In genomic region chr3:57756022-57756527, GRCh38 we compare ENCODE assay signal across 1 cellular context.
TF ChIP-seq lines count a peak whose summit lies in the region.

Gene SLMAP (plus strand): TSS chr3:57756309. CDS start chr3:57757652, 1,343 bp downstream.

TF ChIP-seq in HepG2, 621 proteins besides CTCF, POLR2A, EP300 and RAD21 (continued from another document and continues in another):
- TF ChIP-seq ZBTB40 (IDR thresholded peaks at IDR 0.05) (no peak), ZBTB40 (CRISPR knock-in tag; IDR thresholded peaks at IDR 0.05) (peak; percentile 54; the same call in 1 of the 2 replicates), CSRNP2 (CRISPR knock-in tag; conservative IDR thresholded peaks at IDR 0.05; ENCODE audit: low read depth) (no peak), MTF1 (CRISPR knock-in tag; IDR thresholded peaks at IDR 0.05) (no peak), CHD2 (IDR thresholded peaks at IDR 0.05; ENCODE audit: low read depth, low read length) (no peak), HMG20B (CRISPR knock-in tag; conservative IDR thresholded peaks at IDR 0.05) (0 out of 2 replicates have a peak, but pooled peaks have one; percentile 33), SCMH1 (CRISPR knock-in tag; IDR thresholded peaks at IDR 0.05; ENCODE audit: borderline replicate concordance) (no peak), ZFP1 (CRISPR knock-in tag; IDR thresholded peaks at IDR 0.05) (0 out of 2 replicates have a peak, but pooled peaks have one; percentile 25), MYPOP (CRISPR knock-in tag; IDR thresholded peaks at IDR 0.05) (peak; percentile 60; the same call in 1 of the 2 replicates), DZIP1 (CRISPR knock-in tag; IDR thresholded peaks at IDR 0.05) (no peak), ZNF879 (CRISPR knock-in tag; IDR thresholded peaks at IDR 0.05) (peak; percentile 43; the same call in 1 of the 2 replicates), CBFB (CRISPR knock-in tag; IDR thresholded peaks at IDR 0.05) (0 out of 2 replicates have a peak, but pooled peaks have one; percentile 64), SMARCE1 (IDR thresholded peaks at IDR 0.05; ENCODE audit: borderline replicate concordance) (no peak), ZBTB46 (CRISPR knock-in tag; IDR thresholded peaks at IDR 0.05; ENCODE audit: borderline replicate concordance) (no peak), POGZ (CRISPR knock-in tag; IDR thresholded peaks at IDR 0.05) (peak; percentile 91), ZNF121 (CRISPR knock-in tag; IDR thresholded peaks at IDR 0.05) (no peak), ATF2 (CRISPR knock-in tag; IDR thresholded peaks at IDR 0.05) (peak; percentile 60; the same call in 1 of the 2 replicates), ZNF607 (CRISPR knock-in tag; IDR thresholded peaks at IDR 0.05; ENCODE audit: borderline replicate concordance) (0 out of 2 replicates have a peak, but pooled peaks have one; percentile 21), HOMEZ (CRISPR knock-in tag; IDR thresholded peaks at IDR 0.05; ENCODE audit: low read depth) (0 out of 2 replicates have a peak, but pooled peaks have one; percentile 52), BATF2 (CRISPR knock-in tag; IDR thresholded peaks at IDR 0.05) (0 out of 2 replicates have a peak, but pooled peaks have one; percentile 55), ZMAT3 (CRISPR knock-in tag; conservative IDR thresholded peaks at IDR 0.05) (peak; percentile 89), SP4 (CRISPR knock-in tag; IDR thresholded peaks at IDR 0.05) (peak; percentile 61; the same call in 1 of the 2 replicates), AKAP8 (CRISPR knock-in tag; IDR thresholded peaks at IDR 0.05) (no peak; the same call in 1 of the 2 replicates), ZNF569 (CRISPR knock-in tag; IDR thresholded peaks at IDR 0.05; ENCODE audit: borderline replicate concordance) (0 out of 2 replicates have a peak, but pooled peaks have one; percentile 32), E2F5 (CRISPR knock-in tag; conservative IDR thresholded peaks at IDR 0.05) (peak; percentile 84), ZFP36L2 (CRISPR knock-in tag; IDR thresholded peaks at IDR 0.05) (no peak), SSRP1 (CRISPR knock-in tag; IDR thresholded peaks at IDR 0.05) (0 out of 2 replicates have a peak, but pooled peaks have one; percentile 13), ZNF224 (CRISPR knock-in tag; IDR thresholded peaks at IDR 0.05) (no peak), NFATC3 (CRISPR knock-in tag; IDR thresholded peaks at IDR 0.05) (peak; percentile 52; the same call in 1 of the 2 replicates), ZBTB7B (CRISPR knock-in tag; IDR thresholded peaks at IDR 0.05) (no peak), ARNTL (CRISPR knock-in tag; IDR thresholded peaks at IDR 0.05) (0 out of 2 replicates have a peak, but pooled peaks have one; percentile 47), FOSL2 (CRISPR knock-in tag; IDR thresholded peaks at IDR 0.05) (peak; percentile 60), ZNF841 (CRISPR knock-in tag; IDR thresholded peaks at IDR 0.05; ENCODE audit: borderline replicate concordance) (peak; percentile 82; the same call in 1 of the 2 replicates), ATF7 (IDR thresholded peaks at IDR 0.05) (no peak), ATF7 (CRISPR knock-in tag; IDR thresholded peaks at IDR 0.05) (peak; percentile 60; the same call in 1 of the 2 replicates)
